Comparison of ENCODE assay signal across 17 cellular contexts in the genomic region with DNA sequence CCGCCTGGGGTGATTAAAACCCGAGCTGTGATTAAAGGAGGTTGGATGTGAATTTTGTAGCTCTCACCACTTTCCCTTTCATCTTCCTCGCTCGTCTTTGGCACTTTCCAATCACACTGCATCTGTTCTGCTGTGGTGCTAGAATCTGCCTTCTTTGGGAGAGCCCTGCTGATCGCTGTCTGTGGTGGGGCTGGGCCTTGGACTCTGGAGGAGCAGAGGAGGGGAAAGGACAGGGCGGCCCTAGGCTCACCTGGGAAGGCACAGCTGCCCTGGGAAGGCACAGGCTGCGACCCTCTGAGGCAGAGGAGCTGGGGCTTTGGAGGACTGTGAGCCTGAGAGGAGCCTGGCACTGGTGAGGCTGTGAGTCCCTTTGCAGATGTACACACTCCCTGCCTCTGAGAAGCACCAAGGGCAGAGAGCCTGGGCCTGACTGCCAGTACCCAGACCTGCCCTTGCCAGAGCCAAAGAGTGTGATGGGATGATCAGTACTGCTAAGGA.
DNase-seq lines count a peak whose midpoint lies in the region; ATAC-seq and TF ChIP-seq lines count a peak whose summit lies in the region.
"Had no signal": no experiment of that assay in that cellular context is flagged by ENCODE, and none has a peak within 500 bp of the region (broad histone marks: within the 10 kb centered on the region; RNA-seq: fewer than 3 reads in every experiment).

No MANE protein-coding gene starts in this region.

- H3K79me2 ChIP-seq in neural progenitor cell (ENCODE audit: low read depth), result no peaks in the 10 kb centered on the region

- H3K9ac ChIP-seq in neural progenitor cell, result no peak overlapping the region

- no peaks in the 10 kb centered on the region for H3K36me3 Mint-ChIP-seq in neural progenitor cell
- H3K36me3 Mint-ChIP-seq: CD4-positive, CD25-positive, alpha-beta regulatory T cell had no signal

- 80 to 93% (median 86%) methylated on average over 7 of the region's 7 CpGs for WGBS in heart left ventricle, 4 donors

- ATAC-seq in heart left ventricle (no peak), HG03108 (IDR thresholded peaks at IDR 0.05; ENCODE audit: unreplicated experiment) (no peak)
- ATAC-seq: Panc1 had no signal

- peak; percentile 48 for DNase-seq in right atrium auricular region (ENCODE audit: low spot score)
- DNase-seq in heart left ventricle, result no peak
- peak; percentile 42 for DNase-seq in ecto neural progenitor cell (ENCODE audit: low spot score)
- DNase-seq in neural progenitor cell (ENCODE audit: low spot score), result no peak
- DNase-seq in activated CD8-positive, alpha-beta memory T cell treated with anti-CD3 and anti-CD28 coated beads for 24 hours, result no peak
- DNase-seq in NCI-H226, result no peak
- DNase-seq: ACHN; AML-193; Caco-2; CD4-positive, CD25-positive, alpha-beta regulatory T cell; HCEC 1CT; NCI-H1048; NCI-H146; NCI-H2227 treated with DMSO at 0.1 percent for 48 hours; NCI-H524 treated with DMSO at 0.1 percent for 48 hours had no signal

- H4K20me1 ChIP-seq in neural progenitor cell (ENCODE audit: low read depth), result no peaks in the 10 kb centered on the region

- peaks cover 6% of the 10 kb centered on the region for H3F3A ChIP-seq in neural progenitor cell (ENCODE audit: low read depth)

- no peak overlapping the region for H3K4me2 ChIP-seq in neural progenitor cell

- peaks cover 14% of the 10 kb centered on the region for H3K4me1 Mint-ChIP-seq in neural progenitor cell
- H3K4me1 Mint-ChIP-seq: CD4-positive, CD25-positive, alpha-beta regulatory T cell had no signal

- peak overlapping the region; percentile 22 for H3K4me3 Mint-ChIP-seq in neural progenitor cell
- H3K4me3 Mint-ChIP-seq: CD4-positive, CD25-positive, alpha-beta regulatory T cell had no signal

- H3K4me1 ChIP-seq in right atrium auricular region (peaks cover 0 to 2% of the 10 kb centered on the region in 2 donors), heart left ventricle (no peaks in the 10 kb centered on the region), neural progenitor cell (peaks cover 10% of the 10 kb centered on the region)
- H3K4me1 ChIP-seq: Caco-2 had no signal

- H3K36me3 ChIP-seq in right atrium auricular region (no peaks in the 10 kb centered on the region), heart left ventricle (no peaks in the 10 kb centered on the region), neural progenitor cell (no peaks in the 10 kb centered on the region)

- H2AFZ ChIP-seq in neural progenitor cell (replicated peaks), result no peak overlapping the region

- H3K9me3 Mint-ChIP-seq in neural progenitor cell, result no peaks in the 10 kb centered on the region

- H3K4me3 ChIP-seq in right atrium auricular region (no peak overlapping the region), heart left ventricle (no peak overlapping the region), neural progenitor cell (no peak overlapping the region)

- TF ChIP-seq POLR2A in heart left ventricle (IDR thresholded peaks at IDR 0.05), result no peak

- H3K9me3 ChIP-seq in right atrium auricular region, result no peaks in the 10 kb centered on the region
- no peaks in the 10 kb centered on the region for H3K9me3 ChIP-seq in heart left ventricle
- H3K9me3 ChIP-seq in neural progenitor cell (ENCODE audit: low read depth), result no peaks in the 10 kb centered on the region
- H3K9me3 ChIP-seq: Caco-2 had no signal

- H3K27me3 ChIP-seq in right atrium auricular region (no peaks in the 10 kb centered on the region), heart left ventricle (no peaks in the 10 kb centered on the region), neural progenitor cell (no peaks in the 10 kb centered on the region)

- no peak overlapping the region for H3K27ac ChIP-seq in right atrium auricular region
- H3K27ac ChIP-seq in heart left ventricle, result no peak overlapping the region
- no peak overlapping the region for H3K27ac ChIP-seq in neural progenitor cell

- intact Hi-C loops in heart left ventricle (cut with DNase I), result no loop called here

- TF ChIP-seq CTCF in right atrium auricular region (IDR thresholded peaks at IDR 0.05) (no peak), heart left ventricle (IDR thresholded peaks at IDR 0.05) (no peak), neural progenitor cell (IDR thresholded peaks at IDR 0.05) (no peak)

- peaks cover 10% of the 10 kb centered on the region for H3K27me3 Mint-ChIP-seq in neural progenitor cell (ENCODE audit: insufficient read depth, low read depth)
- H3K27me3 Mint-ChIP-seq: CD4-positive, CD25-positive, alpha-beta regulatory T cell had no signal

- H3K27ac Mint-ChIP-seq in neural progenitor cell, result no peak overlapping the region

Comparison
In these comparisons a context has a peak if more than half of its experiments do, and no peak if none do; other contexts are left out.
1. DNase-seq: peak in right atrium auricular region (single experiment) and ecto neural progenitor cell (single experiment); none in heart left ventricle (0 of 5), neural progenitor cell (single experiment), activated CD8-positive, alpha-beta memory T cell treated with anti-CD3 and anti-CD28 coated beads for 24 hours (single experiment) and NCI-H226 (single experiment).